In the genomic region with DNA sequence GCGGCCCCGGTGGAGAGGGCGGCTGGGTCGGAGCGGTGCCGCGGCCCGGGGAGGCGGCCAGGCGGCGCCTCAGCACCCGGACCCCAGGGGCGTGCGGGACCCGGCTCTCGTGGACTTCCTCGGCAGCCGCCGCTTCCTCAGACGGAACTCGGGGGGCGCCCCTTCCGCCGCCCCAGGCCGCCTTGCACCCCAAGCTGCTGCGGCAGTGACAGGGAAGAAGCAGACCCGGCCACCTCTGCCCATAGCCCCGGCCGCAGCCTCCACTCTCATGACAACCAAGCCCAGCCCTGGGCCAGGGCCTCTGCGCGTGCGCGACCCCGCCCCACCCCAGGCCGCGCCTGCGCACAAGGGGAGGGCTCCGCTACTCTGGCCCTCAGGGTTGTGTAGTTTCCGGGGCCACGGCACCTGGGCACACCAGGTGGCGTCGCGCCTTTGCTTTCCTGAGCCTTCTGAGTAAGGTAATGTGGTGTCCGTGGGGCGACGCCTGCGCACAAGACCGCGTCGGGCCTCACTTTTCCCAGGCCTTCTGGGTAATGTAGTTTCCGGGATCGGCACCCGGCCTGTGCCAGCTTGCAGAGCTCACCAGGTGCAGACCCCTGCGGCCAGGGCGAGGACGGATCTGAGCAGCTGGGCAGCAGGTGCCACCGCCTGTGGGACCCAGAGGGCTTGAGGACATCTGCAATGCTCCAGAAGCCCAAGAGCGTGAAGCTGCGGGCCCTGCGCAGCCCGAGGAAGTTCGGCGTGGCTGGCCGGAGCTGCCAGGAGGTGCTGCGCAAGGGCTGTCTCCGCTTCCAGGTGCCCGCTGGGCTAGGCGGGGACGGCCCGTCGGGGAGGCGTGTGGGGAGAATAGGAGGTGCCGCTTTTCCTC, we compare ENCODE assay signal across 8 cellular contexts. TPM values are rescaled to one million over a fixed set of nuclear protein-coding genes. Genes with fewer than 3 reads are reported as not detected.
DNase-seq lines count a peak whose midpoint lies in the region; ATAC-seq lines count a peak whose summit lies in the region.

A gene (minus strand): TSS at position 289 of the 868 bp plus-strand sequence. CDS start 4,804 bp downstream, outside the sequence.
A gene with protein sequence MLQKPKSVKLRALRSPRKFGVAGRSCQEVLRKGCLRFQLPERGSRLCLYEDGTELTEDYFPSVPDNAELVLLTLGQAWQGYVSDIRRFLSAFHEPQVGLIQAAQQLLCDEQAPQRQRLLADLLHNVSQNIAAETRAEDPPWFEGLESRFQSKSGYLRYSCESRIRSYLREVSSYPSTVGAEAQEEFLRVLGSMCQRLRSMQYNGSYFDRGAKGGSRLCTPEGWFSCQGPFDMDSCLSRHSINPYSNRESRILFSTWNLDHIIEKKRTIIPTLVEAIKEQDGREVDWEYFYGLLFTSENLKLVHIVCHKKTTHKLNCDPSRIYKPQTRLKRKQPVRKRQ (plus strand): TSS at position 554 of the 868 bp plus-strand sequence. CDS start 128 bp downstream, at position 682.

- ATAC-seq in GM19035 (IDR thresholded peaks at IDR 0.05; ENCODE audit: unreplicated experiment), result peak; percentile 94
- ATAC-seq in HG03354 (IDR thresholded peaks at IDR 0.05; ENCODE audit: poor library complexity, severe bottlenecking, unreplicated experiment), result peak; percentile 96
- ATAC-seq in activated CD4-positive, alpha-beta T cell treated with anti-CD3 and anti-CD28 coated beads for 36 hours, result peak; percentile 99

- H3K9me3 Mint-ChIP-seq in activated CD4-positive, alpha-beta T cell treated with anti-CD3 and anti-CD28 coated beads for 36 hours (ENCODE audit: low read depth), result no peaks in the 10 kb centered on the region

- peak within 1 kb of the TSS; percentile 90 for H3K27ac Mint-ChIP-seq in activated CD4-positive, alpha-beta T cell treated with anti-CD3 and anti-CD28 coated beads for 36 hours

- H3K27ac ChIP-seq in cingulate gyrus (ENCODE audit: low read depth, low read length), result peak within 1 kb of the TSS; percentile 72

- H3K4me3 Mint-ChIP-seq in activated CD4-positive, alpha-beta T cell treated with anti-CD3 and anti-CD28 coated beads for 36 hours, result peak within 1 kb of the TSS; percentile 95

- peak; percentile 74 to 76 for DNase-seq in AML-193 (lab: John Stamatoyannopoulos, UW)
- peak; percentile 91 for DNase-seq in NCI-H510A treated with DMSO at 0.1 percent for 48 hours (lab: John Stamatoyannopoulos, UW)
- DNase-seq in activated CD4-positive, alpha-beta T cell treated with anti-CD3 and anti-CD28 coated beads for 36 hours, result peak; percentile 97
- DNase-seq in kidney tubule cell (ENCODE audit: low spot score), result peak; percentile 99
- DNase-seq in stimulated activated CD4-positive, alpha-beta T cell treated with anti-CD3 and anti-CD28 coated beads, Interleukin-1b, Interleukin-23, amount 100 ng/mL, for 24 hours (ENCODE audit: low read depth in 4 of 4, low spot score in 1 of 4), result peak; percentile 74 to 91 (median 88)

- POLR2A ChIA-PET in activated CD4-positive, alpha-beta T cell treated with anti-CD3 and anti-CD28 coated beads for 36 hours (lab: Charles Lee), result interaction anchor here (1.1 to 1.7 kb wide), 2 partner anchors 43 to 61 kb away, joined by 4 read pairs; a partner anchor contains a TSS

- H3K36me3 Mint-ChIP-seq in activated CD4-positive, alpha-beta T cell treated with anti-CD3 and anti-CD28 coated beads for 36 hours (ENCODE audit: low read depth), result peaks cover 5% of the 10 kb centered on the region

- peaks cover 31% of the 10 kb centered on the region for H3K4me1 Mint-ChIP-seq in activated CD4-positive, alpha-beta T cell treated with anti-CD3 and anti-CD28 coated beads for 36 hours

- intact Hi-C loops in activated CD4-positive, alpha-beta T cell treated with anti-CD3 and anti-CD28 coated beads for 36 hours (cut with DNase I, micrococcal nuclease), result loop anchor here (1.0 to 10.0 kb wide), 9 partner anchors 34 to 1465 kb away; a partner anchor contains a TSS

- no peaks in the 10 kb centered on the region for H3K27me3 Mint-ChIP-seq in activated CD4-positive, alpha-beta T cell treated with anti-CD3 and anti-CD28 coated beads for 36 hours

- CTCF ChIA-PET in activated CD4-positive, alpha-beta T cell treated with anti-CD3 and anti-CD28 coated beads for 36 hours (lab: Charles Lee), result interaction anchor here (0.8 to 1.0 kb wide), 2 partner anchors 16 to 637 kb away, joined by 3 read pairs; no protein-coding TSS in a partner anchor

RNA-seq across cellular contexts. Expression of the first gene that starts in this region (rescaled TPM):
- total RNA-seq in activated CD4-positive, alpha-beta T cell treated with anti-CD3 and anti-CD28 coated beads for 36 hours, result 10 to 100 TPM; 33.6 to 35.5 TPM

RNA-seq across cellular contexts. Expression of the second gene that starts in this region (rescaled TPM):
- 1 to 10 TPM; 7.2 to 8.4 TPM for total RNA-seq in activated CD4-positive, alpha-beta T cell treated with anti-CD3 and anti-CD28 coated beads for 36 hours

Comparison
In these comparisons a context has a peak if more than half of its experiments do, and no peak if none do; other contexts are left out.
1. Peak in every context shown above with its lines: DNase-seq, ATAC-seq and H3K27ac ChIP-seq.